ENCODE assay signal across 8 cellular contexts in genomic region chr1:24558902-24559791, GRCh38. TPM values are rescaled to one million over a fixed set of nuclear protein-coding genes. Genes with fewer than 3 reads are reported as not detected.
DNase-seq lines count a peak whose midpoint lies in the region; ATAC-seq and TF ChIP-seq lines count a peak whose summit lies in the region.

No MANE protein-coding gene starts in this region.

- peaks cover 17% of the 10 kb centered on the region for H3K27me3 Mint-ChIP-seq in chondrocyte (ENCODE audit: low read depth)

- 29 to 46% methylated on average over 12 of the region's 12 CpGs for WGBS in lung, 2 donors

- H3K4me1 Mint-ChIP-seq in chondrocyte (ENCODE audit: low read depth), result peaks cover 24% of the 10 kb centered on the region

- no peak overlapping the region for H3K27ac Mint-ChIP-seq in chondrocyte (ENCODE audit: unreplicated experiment)

- H3K4me3 Mint-ChIP-seq in chondrocyte (ENCODE audit: unreplicated experiment), result no peak overlapping the region

- POLR2A ChIA-PET in RWPE1 (lab: Yijun Ruan, JAX; ENCODE audit: low non-redundant PET), result no interaction called here

- no peaks in the 10 kb centered on the region for H3K27me3 ChIP-seq in lung (ENCODE audit: control insufficient read depth, insufficient read depth)

- ATAC-seq in lung (ENCODE audit: insufficient read depth, low FRiP score) (no peak), HG03442 (IDR thresholded peaks at IDR 0.05; ENCODE audit: unreplicated experiment) (no peak)

- no peaks in the 10 kb centered on the region for H3K9me3 ChIP-seq in lung (ENCODE audit: control insufficient read depth in 2 of 2, insufficient read depth in 1 of 2, low read length in 1 of 2)

- no peaks in the 10 kb centered on the region for H3K36me3 Mint-ChIP-seq in chondrocyte (ENCODE audit: low read depth)

- H3K36me3 ChIP-seq in lung (ENCODE audit: control insufficient read depth in 2 of 2, insufficient read depth in 2 of 2, low read length in 2 of 2), result no peaks in the 10 kb centered on the region

- no peak overlapping the region for H3K27ac ChIP-seq in lung (ENCODE audit: low read depth in 1 of 2, low read length in 1 of 2)
- H3K27ac ChIP-seq in RWPE1, result no peak overlapping the region

- no peak overlapping the region for H3K4me3 ChIP-seq in lung

- H3K4me1 ChIP-seq in lung (ENCODE audit: control insufficient read depth in 2 of 2, insufficient read depth in 2 of 2, low read length in 2 of 2), result no peaks in the 10 kb centered on the region

- H3K9me3 Mint-ChIP-seq in chondrocyte (ENCODE audit: low read depth), result no peaks in the 10 kb centered on the region

- CTCF ChIA-PET in RWPE1 (lab: Yijun Ruan, JAX), result interaction anchor here (0.6 kb wide), 1 partner anchor 81 kb away, joined by 4 read pairs; no protein-coding TSS in a partner anchor

- DNase-seq in Ammon's horn (ENCODE audit: low spot score), result peak; percentile 85
- peak; percentile 79 for DNase-seq in NCI-H1092 treated with DMSO at 0.1 percent for 48 hours (lab: John Stamatoyannopoulos, UW)
- DNase-seq in chondrocyte (ENCODE audit: low spot score), result peak; percentile 47
- peak; percentile 83 for DNase-seq in lung (ENCODE audit: low spot score)
- DNase-seq in NCI-H774 (lab: John Stamatoyannopoulos, UW), result no peak
- no peak for DNase-seq in activated CD4-positive, CD25-positive, alpha-beta regulatory T cell treated with anti-CD3 and anti-CD28 coated beads, Interleukin-2, amount 50 U/mL, for 72 hours
- DNase-seq in RWPE1 (ENCODE audit: low spot score), result no peak

- TF ChIP-seq CTCF in chondrocyte (IDR thresholded peaks at IDR 0.05), result no peak
- no peak for TF ChIP-seq CTCF in lung (IDR thresholded peaks at IDR 0.05; ENCODE audit: control extremely low read depth, extremely low read depth)
- no peak for TF ChIP-seq CTCF in RWPE1 (conservative IDR thresholded peaks at IDR 0.05; ENCODE audit: low read depth)

RNA-seq across cellular contexts. Expression of gene NCMAP, which starts 3.3 kb away (rescaled TPM):
- total RNA-seq in chondrocyte, result not detected in 3 replicates
- 10 to 100 TPM in 1 of 2 donors, 1 to 10 TPM in 1; 6.5 to 20.2 TPM for total RNA-seq in lung
- polyA plus RNA-seq in lung, result 1 to 10 TPM; 1.5 to 5.2 TPM

RNA-seq across cellular contexts. Expression of gene RCAN3, which starts 56.5 kb away (rescaled TPM):
- 14.5 to 16.2 TPM (median 15.2 TPM) in 3 replicates for total RNA-seq in chondrocyte
- total RNA-seq in lung, result 10 to 100 TPM; 18.7 to 21.4 TPM
- 1 to 10 TPM; 5.2 to 6.9 TPM for polyA plus RNA-seq in lung

Comparison
In these comparisons a context has a peak if more than half of its experiments do, and no peak if none do; other contexts are left out.
1. DNase-seq: peak in Ammon's horn (single experiment), NCI-H1092 treated with DMSO at 0.1 percent for 48 hours (single experiment), chondrocyte (single experiment) and lung (single experiment); none in NCI-H774 (single experiment), activated CD4-positive, CD25-positive, alpha-beta regulatory T cell treated with anti-CD3 and anti-CD28 coated beads, Interleukin-2, amount 50 U/mL, for 72 hours (single experiment) and RWPE1 (single experiment).